In the genomic region with DNA sequence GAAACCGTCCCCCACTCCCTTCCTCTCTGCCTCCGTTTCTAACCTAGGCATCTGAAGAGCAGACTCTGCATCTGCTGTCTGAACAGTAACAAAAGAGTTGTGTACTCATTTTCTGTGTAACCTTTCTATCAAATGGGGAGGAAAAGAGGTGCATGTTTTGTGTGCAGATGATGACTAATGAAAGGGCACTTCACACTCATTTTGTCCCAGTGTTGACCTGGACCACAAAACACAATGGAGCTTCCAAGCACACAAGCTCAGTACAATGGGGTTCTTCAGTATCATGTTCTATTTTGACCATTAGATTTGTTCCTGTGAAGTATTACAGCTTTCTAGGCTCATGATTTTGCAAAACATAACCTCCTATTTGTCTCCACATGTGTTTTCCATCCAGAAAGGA, we compare ENCODE assay signal across 19 cellular contexts. TPM values are rescaled to one million over a fixed set of nuclear protein-coding genes. Genes with fewer than 3 reads are reported as not detected.
DNase-seq lines count a peak whose midpoint lies in the region; ATAC-seq lines count a peak whose summit lies in the region.
"Had no signal": no experiment of that assay in that cellular context is flagged by ENCODE, and none has a peak within 500 bp of the region (broad histone marks: within the 10 kb centered on the region; RNA-seq: fewer than 3 reads in every experiment).

No MANE protein-coding gene starts in this region.

- DNase-seq in DMS53 treated with DMSO at 0.1 percent for 48 hours (lab: John Stamatoyannopoulos, UW; ENCODE audit: unreplicated experiment) (peak; percentile 58), NCI-H1105 (lab: John Stamatoyannopoulos, UW) (peak; percentile 84), NCI-H2227 (lab: John Stamatoyannopoulos, UW; ENCODE audit: unreplicated experiment) (peak; percentile 37), dermis blood vessel endothelial cell (peak; percentile 7), iPS-NIHi11 (ENCODE audit: low spot score) (no peak)
- DNase-seq: activated effector memory CD4-positive, alpha-beta T cell treated with anti-CD3 and anti-CD28 coated beads, Interleukin-2, amount 50 U/mL, for 16 hours; NCI-H2171; T-helper 17 cell had no signal

- ATAC-seq in GM19324 (IDR thresholded peaks at IDR 0.05; ENCODE audit: low FRiP score, unreplicated experiment) (no peak), HG02840 (IDR thresholded peaks at IDR 0.05; ENCODE audit: low FRiP score, unreplicated experiment) (no peak), HG03135 (IDR thresholded peaks at IDR 0.05; ENCODE audit: unreplicated experiment) (no peak)
- ATAC-seq: HCT116, Right ventricle myocardium inferior, T-helper 17 cell, WTC11 had no signal

RNA-seq across cellular contexts. Expression of a gene that starts 13.0 kb away (rescaled TPM):
- 0.47 and 0.51 TPM in 2 replicates for total RNA-seq in dermis blood vessel endothelial cell

RNA-seq across cellular contexts. Expression of a gene that starts 57.3 kb away (rescaled TPM):
- not detected in 2 replicates for total RNA-seq in dermis blood vessel endothelial cell
- total RNA-seq: chondrocyte, fibroblast of villous mesenchyme, HT-29, mesothelial cell of epicardium, smooth muscle cell, T-helper 17 cell, WTC11 had no signal
